In genomic region chr17:66535611-66536010, GRCh38 we compare ENCODE assay signal across 17 cellular contexts.
DNase-seq lines count a peak whose midpoint lies in the region; ATAC-seq and TF ChIP-seq lines count a peak whose summit lies in the region.
"Had no signal": no experiment of that assay in that cellular context is flagged by ENCODE, and none has a peak within 500 bp of the region (broad histone marks: within the 10 kb centered on the region; RNA-seq: fewer than 3 reads in every experiment).

No MANE protein-coding gene starts in this region.

- BruUV-seq in PC-3 (replicated peaks; lab: Mats Ljungman, UMichigan) = no TSS peak

- no peaks in the 10 kb centered on the region for H3K36me3 ChIP-seq in CD4-positive, alpha-beta memory T cell (ENCODE audit: insufficient read depth, low read length)
- 0 out of 2 replicates have a peak, but pooled peaks cover 2% of the 10 kb centered on the region for H3K36me3 ChIP-seq in PC-3 (ENCODE audit: low read depth, low read length)
- H3K36me3 ChIP-seq: upper lobe of left lung had no signal

- no peak for DNase-seq in T-helper 2 cell treated with Interferon-gamma antibody and Interleukin-4, amounts not matched to agents 5 μg/mL and 100 μg/mL, for 36 hours (ENCODE audit: low spot score)
- DNase-seq in T-helper 2 cell (no peak), PC-3 (no peak), Right ventricle myocardium inferior (ENCODE audit: missing footprints) (no peak), 8988T (no peak)
- DNase-seq in CD4-positive, alpha-beta memory T cell = no peak
- DNase-seq in activated naive CD4-positive, alpha-beta T cell treated with anti-CD3 and anti-CD28 coated beads, Interleukin-2, amount 50 U/mL, for 72 hours (ENCODE audit: low spot score in 2 of 2) = no peak
- no peak for DNase-seq in naive thymus-derived CD8-positive, alpha-beta T cell
- DNase-seq: activated gamma-delta T cell treated with Interleukin-2 at 50 U/mL for 16 hours; AML-193; central memory CD4-positive, alpha-beta T cell; NCI-H1105; NCI-H1930; NCI-H748 treated with DMSO at 0.1 percent for 48 hours; OCI-M1; upper lobe of left lung had no signal

- no peak overlapping the region for H3K4me3 Mint-ChIP-seq in T-helper 2 cell treated with Interferon-gamma antibody and Interleukin-4, amounts not matched to agents 5 μg/mL and 100 μg/mL, for 36 hours
- peak overlapping the region in 2 of 8 donors; percentile 17 for H3K4me3 Mint-ChIP-seq in CD4-positive, alpha-beta memory T cell
- H3K4me3 Mint-ChIP-seq in naive thymus-derived CD8-positive, alpha-beta T cell = peak overlapping the region in 6 of 10 donors; percentile 0 to 65 (median 38)
- H3K4me3 Mint-ChIP-seq: nephron had no signal

- H3K27me3 Mint-ChIP-seq in T-helper 2 cell treated with Interferon-gamma antibody and Interleukin-4, amounts not matched to agents 5 μg/mL and 100 μg/mL, for 36 hours (ENCODE audit: low read depth) = no peaks in the 10 kb centered on the region
- no peaks in the 10 kb centered on the region for H3K27me3 Mint-ChIP-seq in CD4-positive, alpha-beta memory T cell
- no peaks in the 10 kb centered on the region for H3K27me3 Mint-ChIP-seq in naive thymus-derived CD8-positive, alpha-beta T cell

- H4K20me1 ChIP-seq in PC-3 (ENCODE audit: low read length) = no peaks in the 10 kb centered on the region

- peak in 1 of 2 donors; percentile 51 for ATAC-seq in activated naive CD4-positive, alpha-beta T cell treated with anti-CD3 and anti-CD28 coated beads, Interleukin-2, amount 50 U/mL, for 72 hours
- no peak for ATAC-seq in naive thymus-derived CD8-positive, alpha-beta T cell
- ATAC-seq in PC-3 = no peak
- no peak for ATAC-seq in Right ventricle myocardium inferior

- no peak overlapping the region for H2AFZ ChIP-seq in PC-3 (ENCODE audit: low read length)

- H3K9me2 ChIP-seq in PC-3 (replicated peaks; ENCODE audit: low read length) = no peaks in the 10 kb centered on the region

- H3K4me1 ChIP-seq in CD4-positive, alpha-beta memory T cell (ENCODE audit: insufficient read depth, low read length) = peaks cover 13% of the 10 kb centered on the region
- H3K4me1 ChIP-seq in PC-3 (ENCODE audit: insufficient read depth, low read length) = peaks cover 17% of the 10 kb centered on the region

- H3K9me3 Mint-ChIP-seq in T-helper 2 cell treated with Interferon-gamma antibody and Interleukin-4, amounts not matched to agents 5 μg/mL and 100 μg/mL, for 36 hours = no peaks in the 10 kb centered on the region
- H3K9me3 Mint-ChIP-seq in CD4-positive, alpha-beta memory T cell = no peaks in the 10 kb centered on the region
- no peaks in the 10 kb centered on the region for H3K9me3 Mint-ChIP-seq in activated naive CD4-positive, alpha-beta T cell treated with anti-CD3 and anti-CD28 coated beads, Interleukin-2, amount 50 U/mL, for 72 hours
- no peaks in the 10 kb centered on the region for H3K9me3 Mint-ChIP-seq in naive thymus-derived CD8-positive, alpha-beta T cell
- H3K9me3 Mint-ChIP-seq: nephron had no signal

- no peak overlapping the region for H3K9ac ChIP-seq in PC-3 (ENCODE audit: low read length)

- H3K27ac ChIP-seq in CD4-positive, alpha-beta memory T cell (ENCODE audit: low read depth, low read length) = no peak overlapping the region
- no peak overlapping the region for H3K27ac ChIP-seq in PC-3 (ENCODE audit: low read length)
- H3K27ac ChIP-seq: upper lobe of left lung had no signal

- no peak for TF ChIP-seq CTCF in PC-3 (conservative IDR thresholded peaks at IDR 0.05; ENCODE audit: low read depth, low read length)

- peak overlapping the region; percentile 26 for H3K27ac Mint-ChIP-seq in T-helper 2 cell treated with Interferon-gamma antibody and Interleukin-4, amounts not matched to agents 5 μg/mL and 100 μg/mL, for 36 hours
- peak overlapping the region in 4 of 7 donors; percentile 4 to 48 (median 28) for H3K27ac Mint-ChIP-seq in CD4-positive, alpha-beta memory T cell
- H3K27ac Mint-ChIP-seq in activated naive CD4-positive, alpha-beta T cell treated with anti-CD3 and anti-CD28 coated beads, Interleukin-2, amount 50 U/mL, for 72 hours = peak overlapping the region; percentile 41 to 76
- peak overlapping the region in 8 of 10 donors; percentile 1 to 89 (median 40) for H3K27ac Mint-ChIP-seq in naive thymus-derived CD8-positive, alpha-beta T cell

- peaks cover 9% of the 10 kb centered on the region for H3K36me3 Mint-ChIP-seq in T-helper 2 cell treated with Interferon-gamma antibody and Interleukin-4, amounts not matched to agents 5 μg/mL and 100 μg/mL, for 36 hours (ENCODE audit: low read depth)
- peaks cover 8 to 9% of the 10 kb centered on the region in 2 donors for H3K36me3 Mint-ChIP-seq in CD4-positive, alpha-beta memory T cell
- H3K36me3 Mint-ChIP-seq in activated naive CD4-positive, alpha-beta T cell treated with anti-CD3 and anti-CD28 coated beads, Interleukin-2, amount 50 U/mL, for 72 hours = peaks cover 0 to 23% of the 10 kb centered on the region in 2 donors
- peaks cover 0 to 6% (median 4%) of the 10 kb centered on the region in 3 donors for H3K36me3 Mint-ChIP-seq in naive thymus-derived CD8-positive, alpha-beta T cell

- no peak overlapping the region for H3K4me2 ChIP-seq in PC-3 (ENCODE audit: low read length)

- H3K9me3 ChIP-seq in CD4-positive, alpha-beta memory T cell (ENCODE audit: control insufficient read depth in 1 of 2, low read length in 2 of 2) = no peaks in the 10 kb centered on the region
- H3K9me3 ChIP-seq in PC-3 (ENCODE audit: low read length) = no peaks in the 10 kb centered on the region
- H3K9me3 ChIP-seq: upper lobe of left lung had no signal

- H3K79me2 ChIP-seq in PC-3 (ENCODE audit: low read length) = peaks cover 5% of the 10 kb centered on the region

- H3K4me3 ChIP-seq in CD4-positive, alpha-beta memory T cell (ENCODE audit: low read length in 2 of 2) = no peak overlapping the region
- H3K4me3 ChIP-seq in PC-3 (ENCODE audit: low read length) = no peak overlapping the region
- H3K4me3 ChIP-seq: upper lobe of left lung had no signal

- CTCF ChIA-PET in CD4-positive, alpha-beta memory T cell (lab: Charles Lee; ENCODE audit: partially characterized antibody) = interaction anchor here (1.3 to 1.7 kb wide), 2 partner anchors 31 to 87 kb away, joined by 3 to 5 read pairs; no protein-coding TSS in a partner anchor
- CTCF ChIA-PET in PC-3 (lab: Charles Lee) = no interaction called here

- intact Hi-C loops in CD4-positive, alpha-beta memory T cell (cut with micrococcal nuclease) = no loop called here
- intact Hi-C loops in PC-3 (cut with micrococcal nuclease) = no loop called here
- intact Hi-C loops in Right ventricle myocardium inferior (cut with DNase I) = no loop called here

- peaks cover 44% of the 10 kb centered on the region for H3K4me1 Mint-ChIP-seq in T-helper 2 cell treated with Interferon-gamma antibody and Interleukin-4, amounts not matched to agents 5 μg/mL and 100 μg/mL, for 36 hours (ENCODE audit: low read depth)
- H3K4me1 Mint-ChIP-seq in CD4-positive, alpha-beta memory T cell = peaks cover 19 to 78% (median 57%) of the 10 kb centered on the region in 4 donors
- peaks cover 40 to 92% (median 77%) of the 10 kb centered on the region in 4 donors for H3K4me1 Mint-ChIP-seq in naive thymus-derived CD8-positive, alpha-beta T cell

- no peaks in the 10 kb centered on the region for H3F3A ChIP-seq in PC-3 (ENCODE audit: low read length, unreplicated experiment)

- no peaks in the 10 kb centered on the region for H3K27me3 ChIP-seq in CD4-positive, alpha-beta memory T cell (ENCODE audit: insufficient read depth, low read length)
- no peaks in the 10 kb centered on the region for H3K27me3 ChIP-seq in PC-3 (ENCODE audit: low read length)
- H3K27me3 ChIP-seq: upper lobe of left lung had no signal

- POLR2A ChIA-PET in CD4-positive, alpha-beta memory T cell (lab: Charles Lee; ENCODE audit: partially characterized antibody) = no interaction called here
- POLR2A ChIA-PET in naive thymus-derived CD8-positive, alpha-beta T cell (lab: Charles Lee) = no interaction called here
- POLR2A ChIA-PET in PC-3 (lab: Charles Lee; ENCODE audit: unreplicated experiment) = interaction anchor here (0.6 kb wide), 1 partner anchor 12 kb away, joined by 3 read pairs; no protein-coding TSS in a partner anchor
